Comparison of ENCODE assay signal across 10 cellular contexts in the genomic region with DNA sequence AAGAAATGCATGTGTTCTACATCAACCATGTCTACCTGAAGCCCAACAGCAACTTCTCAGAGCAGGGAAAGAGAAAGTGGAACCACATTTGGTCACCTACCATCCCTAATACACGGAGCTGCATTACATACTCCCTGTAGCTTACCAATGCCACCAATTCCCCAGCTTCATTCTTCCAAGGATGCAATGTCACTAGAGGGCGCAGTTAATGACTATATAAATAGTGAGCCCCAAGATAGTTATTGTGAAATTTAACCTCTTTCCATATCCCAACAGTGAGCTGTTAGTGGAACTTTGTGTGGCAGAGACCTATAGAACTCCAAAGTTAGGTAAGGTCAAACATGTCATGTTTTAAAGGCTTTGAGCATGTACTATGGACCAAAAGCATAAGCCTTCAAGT.
DNase-seq lines count a peak whose midpoint lies in the region; ATAC-seq and TF ChIP-seq lines count a peak whose summit lies in the region.
"Had no signal": no experiment of that assay in that cellular context is flagged by ENCODE, and none has a peak within 500 bp of the region (broad histone marks: within the 10 kb centered on the region; RNA-seq: fewer than 3 reads in every experiment).

No MANE protein-coding gene starts in this region.

- H3K27me3 ChIP-seq in H7 (ENCODE audit: control insufficient read depth, insufficient read depth, low read length) (no peaks in the 10 kb centered on the region), SK-N-SH (ENCODE audit: insufficient read depth) (no peaks in the 10 kb centered on the region), hepatocyte (no peaks in the 10 kb centered on the region)

- H2AFZ ChIP-seq in SK-N-SH (ENCODE audit: low read depth) (no peak overlapping the region), hepatocyte (no peak overlapping the region)

- TF ChIP-seq CTCF in AG10803 (conservative IDR thresholded peaks at IDR 0.05; ENCODE audit: low read length) = peak; percentile 41
- TF ChIP-seq CTCF in SK-N-SH (IDR thresholded peaks at IDR 0.05) = peak; percentile 56
- peak; percentile 42 for TF ChIP-seq CTCF in hepatocyte (IDR thresholded peaks at IDR 0.05; ENCODE audit: poor library complexity)

- H3K9me2 ChIP-seq in SK-N-SH = no peaks in the 10 kb centered on the region
- H3K9me2 ChIP-seq in hepatocyte (replicated peaks; ENCODE audit: insufficient read depth) = no peaks in the 10 kb centered on the region

- H3K4me3 ChIP-seq in AG10803 (ENCODE audit: low read length) (no peak overlapping the region), H7 (ENCODE audit: insufficient read depth, low read depth, low read length) (no peak overlapping the region), SK-N-SH (ENCODE audit: low read depth in 2 of 2, low read length in 1 of 2) (no peak overlapping the region), hepatocyte (no peak overlapping the region)

- H3K4me1 ChIP-seq in SK-N-SH (ENCODE audit: control insufficient read depth in 1 of 2, insufficient read depth in 2 of 2, low read depth in 1 of 2, low read length in 1 of 2) = no peaks in the 10 kb centered on the region; a peak in 1 of 4 replicates
- no peaks in the 10 kb centered on the region for H3K4me1 ChIP-seq in hepatocyte (ENCODE audit: insufficient read depth)

- no peak for TF ChIP-seq EP300 in SK-N-SH (IDR thresholded peaks at IDR 0.05; ENCODE audit: borderline replicate concordance in 1 of 2, low read depth in 1 of 2, low read length in 1 of 2)

- H3K79me2 ChIP-seq in SK-N-SH (ENCODE audit: insufficient read depth) (no peaks in the 10 kb centered on the region), hepatocyte (no peaks in the 10 kb centered on the region)

- 45% methylated on average over 2 of the region's 2 CpGs for WGBS in SK-N-SH (ENCODE audit: low lambda C conversion rate)
- 37% methylated on average over 2 of the region's 2 CpGs for WGBS in hepatocyte (ENCODE audit: low lambda C conversion rate, missing lambda C conversion rate)

- peak overlapping the region in 1 of 2 experiments; percentile 47; a peak in 2 of 4 replicates for H3K27ac ChIP-seq in SK-N-SH (ENCODE audit: low read depth in 2 of 2, low read length in 1 of 2)
- H3K27ac ChIP-seq in hepatocyte = no peak overlapping the region

- no peak for TF ChIP-seq RAD21 in SK-N-SH (IDR thresholded peaks at IDR 0.05; ENCODE audit: low read length)

- H3K9me3 ChIP-seq in SK-N-SH (no peaks in the 10 kb centered on the region; the same call in 1 of the 2 replicates), hepatocyte (ENCODE audit: low read depth) (peaks cover 9% of the 10 kb centered on the region)

- no peaks in the 10 kb centered on the region for H3K36me3 ChIP-seq in H7 (replicated peaks; ENCODE audit: control insufficient read depth, insufficient read depth, low read length)
- H3K36me3 ChIP-seq in SK-N-SH (replicated peaks in 1 of 2; ENCODE audit: control insufficient read depth in 1 of 2, insufficient read depth in 2 of 2, low read length in 1 of 2) = no peaks in the 10 kb centered on the region
- no peaks in the 10 kb centered on the region for H3K36me3 ChIP-seq in hepatocyte (replicated peaks; ENCODE audit: insufficient read depth, low read depth)

- DNase-seq in AG10803 (ENCODE audit: low read depth) = peak; percentile 23
- DNase-seq in H7 = peak; percentile 55
- DNase-seq in SK-N-SH = no peak
- DNase-seq in hepatocyte (ENCODE audit: low spot score) = peak; percentile 49
- no peak for DNase-seq in NCI-H146 (lab: John Stamatoyannopoulos, UW)
- no peak for DNase-seq in NCI-H774 (lab: John Stamatoyannopoulos, UW)
- DNase-seq: NCI-H187 had no signal

- no peaks in the 10 kb centered on the region for H3F3A ChIP-seq in SK-N-SH (replicated peaks; ENCODE audit: insufficient read depth)

- no peak for ATAC-seq in HG02852 (IDR thresholded peaks at IDR 0.05; ENCODE audit: unreplicated experiment)
- ATAC-seq in HG03520 (IDR thresholded peaks at IDR 0.05; ENCODE audit: unreplicated experiment) = no peak
- ATAC-seq: naive thymus-derived CD8-positive, alpha-beta T cell had no signal

- no peaks in the 10 kb centered on the region for H4K20me1 ChIP-seq in SK-N-SH (ENCODE audit: insufficient read depth)
- H4K20me1 ChIP-seq in hepatocyte (ENCODE audit: insufficient read depth, poor library complexity, severe bottlenecking) = no peaks in the 10 kb centered on the region

- no peak overlapping the region for H3K9ac ChIP-seq in SK-N-SH

- POLR2A ChIA-PET in SK-N-SH (lab: Yijun Ruan, JAX) = no interaction called here

- H3K4me2 ChIP-seq in SK-N-SH (no peak overlapping the region), hepatocyte (no peak overlapping the region)

- CTCF ChIA-PET in SK-N-SH (lab: Yijun Ruan, JAX) = interaction anchor here (0.7 to 1.5 kb wide), 4 partner anchors 12 to 99 kb away, joined by 3 to 5 read pairs (median 4); no protein-coding TSS in a partner anchor

TF ChIP-seq in SK-N-SH, 30 proteins besides CTCF, POLR2A, EP300 and RAD21:
- peak; percentile 41 for TF ChIP-seq SMC3 (IDR thresholded peaks at IDR 0.05; ENCODE audit: low read depth, low read length)
- TF ChIP-seq, protein P1, sequence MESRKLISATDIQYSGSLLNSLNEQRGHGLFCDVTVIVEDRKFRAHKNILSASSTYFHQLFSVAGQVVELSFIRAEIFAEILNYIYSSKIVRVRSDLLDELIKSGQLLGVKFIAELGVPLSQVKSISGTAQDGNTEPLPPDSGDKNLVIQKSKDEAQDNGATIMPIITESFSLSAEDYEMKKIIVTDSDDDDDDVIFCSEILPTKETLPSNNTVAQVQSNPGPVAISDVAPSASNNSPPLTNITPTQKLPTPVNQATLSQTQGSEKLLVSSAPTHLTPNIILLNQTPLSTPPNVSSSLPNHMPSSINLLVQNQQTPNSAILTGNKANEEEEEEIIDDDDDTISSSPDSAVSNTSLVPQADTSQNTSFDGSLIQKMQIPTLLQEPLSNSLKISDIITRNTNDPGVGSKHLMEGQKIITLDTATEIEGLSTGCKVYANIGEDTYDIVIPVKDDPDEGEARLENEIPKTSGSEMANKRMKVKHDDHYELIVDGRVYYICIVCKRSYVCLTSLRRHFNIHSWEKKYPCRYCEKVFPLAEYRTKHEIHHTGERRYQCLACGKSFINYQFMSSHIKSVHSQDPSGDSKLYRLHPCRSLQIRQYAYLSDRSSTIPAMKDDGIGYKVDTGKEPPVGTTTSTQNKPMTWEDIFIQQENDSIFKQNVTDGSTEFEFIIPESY (IDR thresholded peaks at IDR 0.05; ENCODE audit: borderline replicate concordance, low read depth) = no peak
- TF ChIP-seq EZH2phosphoT487 (IDR thresholded peaks at IDR 0.05; ENCODE audit: borderline replicate concordance, low read depth) = no peak
- TF ChIP-seq RCOR1 (IDR thresholded peaks at IDR 0.05; ENCODE audit: low read length) = no peak
- no peak for TF ChIP-seq TEAD4 (IDR thresholded peaks at IDR 0.05; ENCODE audit: borderline replicate concordance, insufficient read depth)
- TF ChIP-seq, protein P2, sequence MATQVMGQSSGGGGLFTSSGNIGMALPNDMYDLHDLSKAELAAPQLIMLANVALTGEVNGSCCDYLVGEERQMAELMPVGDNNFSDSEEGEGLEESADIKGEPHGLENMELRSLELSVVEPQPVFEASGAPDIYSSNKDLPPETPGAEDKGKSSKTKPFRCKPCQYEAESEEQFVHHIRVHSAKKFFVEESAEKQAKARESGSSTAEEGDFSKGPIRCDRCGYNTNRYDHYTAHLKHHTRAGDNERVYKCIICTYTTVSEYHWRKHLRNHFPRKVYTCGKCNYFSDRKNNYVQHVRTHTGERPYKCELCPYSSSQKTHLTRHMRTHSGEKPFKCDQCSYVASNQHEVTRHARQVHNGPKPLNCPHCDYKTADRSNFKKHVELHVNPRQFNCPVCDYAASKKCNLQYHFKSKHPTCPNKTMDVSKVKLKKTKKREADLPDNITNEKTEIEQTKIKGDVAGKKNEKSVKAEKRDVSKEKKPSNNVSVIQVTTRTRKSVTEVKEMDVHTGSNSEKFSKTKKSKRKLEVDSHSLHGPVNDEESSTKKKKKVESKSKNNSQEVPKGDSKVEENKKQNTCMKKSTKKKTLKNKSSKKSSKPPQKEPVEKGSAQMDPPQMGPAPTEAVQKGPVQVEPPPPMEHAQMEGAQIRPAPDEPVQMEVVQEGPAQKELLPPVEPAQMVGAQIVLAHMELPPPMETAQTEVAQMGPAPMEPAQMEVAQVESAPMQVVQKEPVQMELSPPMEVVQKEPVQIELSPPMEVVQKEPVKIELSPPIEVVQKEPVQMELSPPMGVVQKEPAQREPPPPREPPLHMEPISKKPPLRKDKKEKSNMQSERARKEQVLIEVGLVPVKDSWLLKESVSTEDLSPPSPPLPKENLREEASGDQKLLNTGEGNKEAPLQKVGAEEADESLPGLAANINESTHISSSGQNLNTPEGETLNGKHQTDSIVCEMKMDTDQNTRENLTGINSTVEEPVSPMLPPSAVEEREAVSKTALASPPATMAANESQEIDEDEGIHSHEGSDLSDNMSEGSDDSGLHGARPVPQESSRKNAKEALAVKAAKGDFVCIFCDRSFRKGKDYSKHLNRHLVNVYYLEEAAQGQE (IDR thresholded peaks at IDR 0.05; ENCODE audit: low read depth, low read length) = no peak
- no peak for TF ChIP-seq POLR2AphosphoS5 (IDR thresholded peaks at IDR 0.05; ENCODE audit: low read depth, low read length)
- no peak for TF ChIP-seq ELF1 (IDR thresholded peaks at IDR 0.05)

Comparison
In these comparisons a context has a peak if more than half of its experiments do, and no peak if none do; other contexts are left out.
1. DNase-seq: peak in AG10803 (single experiment), H7 (single experiment) and hepatocyte (single experiment); none in SK-N-SH (single experiment), NCI-H146 (single experiment) and NCI-H774 (single experiment).
2. Peak in every context shown above with its lines, with median percentiles within 50 percentile points of each other: CTCF ChIP-seq.